In the genomic region with DNA sequence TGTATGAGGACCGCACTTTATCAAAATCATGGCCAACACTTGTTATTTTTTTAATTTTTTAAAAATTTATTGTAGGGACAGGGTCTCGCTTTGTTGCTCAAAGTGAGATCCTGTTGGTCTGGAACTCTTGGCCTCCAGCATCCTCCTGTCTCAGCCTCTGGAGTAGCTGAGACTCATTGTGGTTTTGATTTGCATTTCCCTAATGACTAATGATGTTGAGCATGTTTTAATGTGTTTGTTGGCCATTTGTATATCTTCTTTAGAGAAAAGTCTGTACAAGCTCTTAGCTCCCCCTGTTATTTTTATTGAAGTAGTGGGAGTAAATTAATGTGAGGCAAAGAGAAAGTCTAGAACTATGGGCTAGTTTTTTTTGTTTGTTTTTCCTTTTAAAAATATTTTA, we compare ENCODE assay signal across 19 cellular contexts. TPM values are rescaled to one million over a fixed set of nuclear protein-coding genes. Genes with fewer than 3 reads are reported as not detected.
DNase-seq lines count a peak whose midpoint lies in the region; ATAC-seq, FAIRE-seq and TF ChIP-seq lines count a peak whose summit lies in the region.
"Had no signal": no experiment of that assay in that cellular context is flagged by ENCODE, and none has a peak within 500 bp of the region (broad histone marks: within the 10 kb centered on the region; RNA-seq: fewer than 3 reads in every experiment).

No MANE protein-coding gene starts in this region.

- peaks cover 47% of the 10 kb centered on the region for H3K79me2 ChIP-seq in K562 (ENCODE audit: control insufficient read depth, insufficient read depth, low read length)

- CTCF ChIA-PET in K562 (lab: Yijun Ruan, JAX; ENCODE audit: low intra/inter-chr PET ratio), result no interaction called here

- 0 out of 2 replicates have a peak, but pooled peaks cover 11% of the 10 kb centered on the region for H4K20me1 ChIP-seq in K562 (replicated peaks; ENCODE audit: control insufficient read depth, insufficient read depth, low read length)

- in situ Hi-C loops in K562 (cut with MboI), result no loop called here

- ATAC-seq in K562 (no peak), HG03045 (IDR thresholded peaks at IDR 0.05; ENCODE audit: unreplicated experiment) (no peak), GM19035 (IDR thresholded peaks at IDR 0.05; ENCODE audit: unreplicated experiment) (no peak), GM21515 (IDR thresholded peaks at IDR 0.05; ENCODE audit: unreplicated experiment) (no peak)
- ATAC-seq: activated CD8-positive, alpha-beta memory T cell treated with anti-CD3 and anti-CD28 coated beads, Interleukin-2, amount 10 ng/mL, durations not matched to agents 7 days and 5 days; left lobe of liver had no signal

- H3K36me3 Mint-ChIP-seq in activated naive CD8-positive, alpha-beta T cell, result peaks cover 35% of the 10 kb centered on the region
- H3K36me3 Mint-ChIP-seq in activated naive CD8-positive, alpha-beta T cell treated with anti-CD3 and anti-CD28 coated beads for 36 hours, result peaks cover 40% of the 10 kb centered on the region

- peaks cover 36% of the 10 kb centered on the region for H3K4me1 Mint-ChIP-seq in activated naive CD8-positive, alpha-beta T cell (ENCODE audit: low read depth)
- H3K4me1 Mint-ChIP-seq in activated naive CD8-positive, alpha-beta T cell treated with anti-CD3 and anti-CD28 coated beads for 36 hours, result peaks cover 26% of the 10 kb centered on the region

- H3K9me1 ChIP-seq in K562 (ENCODE audit: control insufficient read depth, insufficient read depth, low read length), result no peaks in the 10 kb centered on the region

- H3K4me3 Mint-ChIP-seq in activated naive CD8-positive, alpha-beta T cell, result peak overlapping the region; percentile 97
- H3K4me3 Mint-ChIP-seq in activated naive CD8-positive, alpha-beta T cell treated with anti-CD3 and anti-CD28 coated beads for 36 hours, result no peak overlapping the region

- POLR2A ChIA-PET in K562 (lab: Yijun Ruan, JAX), result interaction anchor here (0.6 kb wide), 1 partner anchor 18 kb away, joined by 3 read pairs; no protein-coding TSS in a partner anchor

- H3K9ac ChIP-seq in K562 (ENCODE audit: insufficient read depth in 1 of 2, low read depth in 2 of 2, low read length in 2 of 2), result peak overlapping the region in 1 of 2 experiments; percentile 84; a peak in 2 of 4 replicates
- no peak overlapping the region for H3K9ac ChIP-seq in skeletal muscle satellite cell (ENCODE audit: low read depth, low read length)

- TF ChIP-seq EP300 in K562 (IDR thresholded peaks at IDR 0.05; ENCODE audit: low read length), result no peak

- H3K27ac ChIP-seq in K562 (ENCODE audit: extremely low read depth, low read depth, low read length), result peak overlapping the region; percentile 88; the same call in 2 of the 3 replicates
- H3K27ac ChIP-seq: ovary, suprapubic skin had no signal

- H3K4me1 ChIP-seq in K562 (replicated peaks in 1 of 2; ENCODE audit: control insufficient read depth in 2 of 2, insufficient read depth in 2 of 2, low read length in 2 of 2) (peaks cover 0 to 7% of the 10 kb centered on the region in 2 experiments; a peak in 2 of 5 replicates), skeletal muscle satellite cell (ENCODE audit: control insufficient read depth, insufficient read depth, low read length) (peaks cover 27% of the 10 kb centered on the region)

- H2AFZ ChIP-seq in K562 (ENCODE audit: low read depth, low read length), result peak overlapping the region; percentile 88

- intact Hi-C loops in K562 (cut with micrococcal nuclease), result loop anchor here (2.0 to 10.0 kb wide), 3 partner anchors 27 to 187 kb away; a partner anchor contains a TSS

- TF ChIP-seq RAD21 in K562 (CRISPR knock-in tag; conservative IDR thresholded peaks at IDR 0.05 in 1 of 2, IDR thresholded peaks at IDR 0.05 in 1 of 2), result no peak

- TF ChIP-seq CTCF in K562 (IDR thresholded peaks at IDR 0.05 in 2 of 3, conservative IDR thresholded peaks at IDR 0.05 in 1 of 3; ENCODE audit: insufficient read depth in 2 of 3, low read depth in 1 of 3, low read length in 3 of 3), result no peak

- H3K4me2 ChIP-seq in K562 (ENCODE audit: insufficient read depth, low read length) (peak overlapping the region; percentile 95), skeletal muscle satellite cell (ENCODE audit: low read length) (peak overlapping the region; percentile 74)

- H3K36me3 ChIP-seq in K562 (ENCODE audit: control insufficient read depth, insufficient read depth, low read length), result peaks cover 32% of the 10 kb centered on the region
- H3K36me3 ChIP-seq in skeletal muscle satellite cell (ENCODE audit: insufficient read depth, low read length), result peaks cover 32% of the 10 kb centered on the region
- H3K36me3 ChIP-seq: ovary had no signal

- BruUV-seq in K562 (replicated peaks; lab: Mats Ljungman, UMichigan), result no TSS peak

- no peaks in the 10 kb centered on the region for H3K9me3 Mint-ChIP-seq in activated naive CD8-positive, alpha-beta T cell (ENCODE audit: low read depth)
- H3K9me3 Mint-ChIP-seq in activated naive CD8-positive, alpha-beta T cell treated with anti-CD3 and anti-CD28 coated beads for 36 hours, result no peaks in the 10 kb centered on the region

- H3K4me3 ChIP-seq in K562 (peak overlapping the region; percentile 92; the same call in 1 of the 2 replicates), skeletal muscle satellite cell (ENCODE audit: low read length) (no peak overlapping the region)
- H3K4me3 ChIP-seq: ovary, suprapubic skin had no signal

- no peak for TF ChIP-seq POLR2A in K562 (conservative IDR thresholded peaks at IDR 0.05)

- DNase-seq in activated naive CD8-positive, alpha-beta T cell treated with anti-CD3 and anti-CD28 coated beads for 36 hours, result no peak
- DNase-seq in M059J (ENCODE audit: low read depth), result peak; percentile 44
- no peak for DNase-seq in K562 (ENCODE audit: extremely low read depth in 1 of 4, low spot score in 3 of 4)
- DNase-seq: activated CD8-positive, alpha-beta memory T cell treated with anti-CD3 and anti-CD28 coated beads, Interleukin-2, amount 10 ng/mL, durations not matched to agents 7 days and 5 days; COR-L47; cortex of kidney; IMR-90; NCI-H2081 treated with DMSO at 0.1 percent for 48 hours; NCI-H524; ovary; stimulated activated CD4-positive, alpha-beta T cell treated with anti-CD3 and anti-CD28 coated beads, Interleukin-2, amount 100 ng/mL, for 48 hours had no signal

- no peak overlapping the region for H3K27ac Mint-ChIP-seq in activated naive CD8-positive, alpha-beta T cell
- no peak overlapping the region for H3K27ac Mint-ChIP-seq in activated naive CD8-positive, alpha-beta T cell treated with anti-CD3 and anti-CD28 coated beads for 36 hours

- no peaks in the 10 kb centered on the region for H3K27me3 ChIP-seq in K562 (ENCODE audit: control insufficient read depth in 2 of 2, insufficient read depth in 2 of 2, low read length in 2 of 2)
- no peaks in the 10 kb centered on the region for H3K27me3 ChIP-seq in skeletal muscle satellite cell (ENCODE audit: control insufficient read depth, insufficient read depth, low read length)
- H3K27me3 ChIP-seq: ovary, suprapubic skin had no signal

- no peaks in the 10 kb centered on the region for H3K9me3 ChIP-seq in K562 (replicated peaks; ENCODE audit: control insufficient read depth, insufficient read depth, low read depth, low read length)
- H3K9me3 ChIP-seq in skeletal muscle satellite cell (replicated peaks; ENCODE audit: low read length), result no peaks in the 10 kb centered on the region
- H3K9me3 ChIP-seq: ovary, suprapubic skin had no signal

- FAIRE-seq in K562 (lab: Jason Lieb, UNC), result no peak
- FAIRE-seq: RCC 7860 had no signal

- WGBS in K562 (ENCODE audit: insufficient coverage, low coverage, missing lambda C conversion rate), result 34% methylated on average over 2 of the region's 2 CpGs

- H3K27me3 Mint-ChIP-seq in activated naive CD8-positive, alpha-beta T cell, result no peaks in the 10 kb centered on the region
- peaks cover 9% of the 10 kb centered on the region for H3K27me3 Mint-ChIP-seq in activated naive CD8-positive, alpha-beta T cell treated with anti-CD3 and anti-CD28 coated beads for 36 hours
- H3K27me3 Mint-ChIP-seq: activated CD8-positive, alpha-beta memory T cell treated with anti-CD3 and anti-CD28 coated beads, Interleukin-2, amount 10 ng/mL, durations not matched to agents 7 days and 5 days had no signal

RNA-seq across cellular contexts. Expression of a gene that starts 1.6 kb away (rescaled TPM):
- total RNA-seq in activated naive CD8-positive, alpha-beta T cell treated with anti-CD3 and anti-CD28 coated beads for 36 hours, result 1,000 to 10,000 TPM; 3,255 to 3,378 TPM
- total RNA-seq in M059J (2014; rRNA removed; shearing (Covaris generic)), result 898 and 1,228 TPM in 2 replicates
- 254 and 444 TPM in 2 replicates for total RNA-seq in K562 (2011; cell fraction: chromatin; rRNA removed; ENCODE audit: low replicate concordance)
- total RNA-seq in K562 (2011; cell fraction: nucleolus; rRNA removed), result 264 and 294 TPM in 2 replicates
- 425 and 658 TPM in 2 replicates for total RNA-seq in K562 (2011; cell fraction: nucleoplasm; rRNA removed)
- 1,560 and 1,759 TPM in 2 replicates for total RNA-seq in K562 (2014; rRNA removed)
- 1,875 and 2,117 TPM in 2 replicates for total RNA-seq in K562 (2014; rRNA removed; fragmentation: Illumina TruSeq; extraction: Trizol)
- total RNA-seq in K562 (2015; rRNA removed; fragmentation: Illumina TruSeq; extraction: Trizol), result 1,547 and 1,618 TPM in 2 replicates
- total RNA-seq in K562 (2021), result 1,828 and 2,031 TPM in 2 replicates
- 2,026 and 2,185 TPM in 2 replicates for polyA plus RNA-seq in K562 (2011; rRNA removed)
- polyA plus RNA-seq in K562 (2011; cell fraction: cytosol; rRNA removed), result 623 and 1,163 TPM in 2 replicates
- polyA plus RNA-seq in K562 (2011; cell fraction: nucleus; rRNA removed), result 414 and 753 TPM in 2 replicates
- 1,569 and 2,256 TPM in 2 replicates for polyA plus RNA-seq in K562 (2012)
- 1,696 and 2,068 TPM in 2 replicates for polyA plus RNA-seq in K562 (2014; fragmentation: Illumina TruSeq; extraction: Trizol)
- 1,000 to 10,000 TPM; 2,704 to 2,780 TPM for polyA plus RNA-seq in K562 (2014; fragmentation: Nextera tagmentation; extraction: Ambion mirVana)
- 1,891 and 2,172 TPM in 2 replicates for polyA plus RNA-seq in K562 (2014; rRNA removed)
- polyA minus RNA-seq in K562 (2011; rRNA and poly(A)+ RNA removed), result 1,346 and 1,378 TPM in 2 replicates
- polyA minus RNA-seq in K562 (2011; cell fraction: cytosol; rRNA and poly(A)+ RNA removed), result 320 and 414 TPM in 2 replicates
- polyA minus RNA-seq in K562 (2011; cell fraction: nucleus; rRNA and poly(A)+ RNA removed), result 194 and 348 TPM in 2 replicates
- total RNA-seq in skeletal muscle satellite cell (2012; rRNA removed), result 1,279 and 1,905 TPM in 2 replicates

RNA-seq across cellular contexts. Expression of a gene that starts 27.2 kb away (rescaled TPM):
- total RNA-seq in activated naive CD8-positive, alpha-beta T cell treated with anti-CD3 and anti-CD28 coated beads for 36 hours, result 1 to 10 TPM; 1.3 to 1.5 TPM
- 0.47 and 0.96 TPM in 2 replicates for total RNA-seq in M059J (2014; rRNA removed; shearing (Covaris generic))
- 7.6 and 8.6 TPM in 2 replicates for total RNA-seq in K562 (2011; cell fraction: chromatin; rRNA removed; ENCODE audit: low replicate concordance)
- total RNA-seq in K562 (2011; cell fraction: nucleolus; rRNA removed), result 8.7 and 9.3 TPM in 2 replicates
- total RNA-seq in K562 (2011; cell fraction: nucleoplasm; rRNA removed), result 10.0 and 10.5 TPM in 2 replicates
- total RNA-seq in K562 (2014; rRNA removed) (1.7 and 2.4 TPM in 2 replicates), K562 (2014; rRNA removed; fragmentation: Illumina TruSeq; extraction: Trizol) (3.5 and 3.7 TPM in 2 replicates), K562 (2015; rRNA removed; fragmentation: Illumina TruSeq; extraction: Trizol) (3.5 and 3.7 TPM in 2 replicates), K562 (2021) (3.4 TPM in 2 replicates)
- polyA plus RNA-seq in K562 (2011; rRNA removed) (4.6 and 4.8 TPM in 2 replicates), K562 (2014; fragmentation: Illumina TruSeq; extraction: Trizol) (3.0 TPM in 2 replicates), K562 (2014; fragmentation: Nextera tagmentation; extraction: Ambion mirVana) (under 1 TPM; 0.17 to 0.23 TPM), K562 (2014; rRNA removed) (2.1 and 3.4 TPM in 2 replicates)
- 3.8 and 4.4 TPM in 2 replicates for polyA plus RNA-seq in K562 (2011; cell fraction: cytosol; rRNA removed)
- polyA plus RNA-seq in K562 (2011; cell fraction: nucleus; rRNA removed), result 2.2 and 2.6 TPM in 2 replicates
- polyA plus RNA-seq in K562 (2012), result 1.9 and 2.3 TPM in 2 replicates
- polyA minus RNA-seq in K562 (2011; rRNA and poly(A)+ RNA removed), result 11.8 and 12.1 TPM in 2 replicates
- 2.3 and 6.5 TPM in 2 replicates for polyA minus RNA-seq in K562 (2011; cell fraction: cytosol; rRNA and poly(A)+ RNA removed)
- 1.8 and 2.8 TPM in 2 replicates for polyA minus RNA-seq in K562 (2011; cell fraction: nucleus; rRNA and poly(A)+ RNA removed)
- total RNA-seq in skeletal muscle satellite cell (2012; rRNA removed), result 0.51 and 0.87 TPM in 2 replicates
